In genomic region chr1:27301052-27301422, GRCh38 we compare ENCODE assay signal across 11 cellular contexts. TPM values are rescaled to one million over a fixed set of nuclear protein-coding genes. Genes with fewer than 3 reads are reported as not detected.
A peak's percentile ranks its signal among the peaks of the same experiment; 100 is the strongest.
DNase-seq lines count a peak whose midpoint lies in the region; ATAC-seq and TF ChIP-seq lines count a peak whose summit lies in the region.
"Had no signal": no experiment of that assay in that cellular context is flagged by ENCODE, and none has a peak within 500 bp of the region (broad histone marks: within the 10 kb centered on the region; RNA-seq: fewer than 3 reads in every experiment).

No MANE protein-coding gene starts in this region.

- DNase-seq in right atrium auricular region (ENCODE audit: low spot score) = no peak
- DNase-seq in Right ventricle myocardium inferior (ENCODE audit: missing footprints) = no peak
- DNase-seq in caudate nucleus (lab: John Stamatoyannopoulos, UW) = no peak
- DNase-seq in nephron progenitor cell = no peak
- no peak for DNase-seq in vagina (ENCODE audit: extremely low spot score in 2 of 2)
- DNase-seq in T-helper 1 cell = no peak
- DNase-seq: cortex of kidney had no signal

- TF ChIP-seq CTCF in right atrium auricular region (IDR thresholded peaks at IDR 0.05) (no peak), nephron progenitor cell (IDR thresholded peaks at IDR 0.05) (peak; percentile 4), vagina (IDR thresholded peaks at IDR 0.05) (no peak)

- ATAC-seq in Right ventricle myocardium inferior = no peak
- no peak for ATAC-seq in GM18907 (IDR thresholded peaks at IDR 0.05; ENCODE audit: unreplicated experiment)
- no peak for ATAC-seq in GM21526 (IDR thresholded peaks at IDR 0.05; ENCODE audit: low FRiP score, unreplicated experiment)

- H3K4me3 ChIP-seq in right atrium auricular region (no peak overlapping the region), vagina (no peak overlapping the region)

- intact Hi-C loops in Right ventricle myocardium inferior (cut with DNase I) (loop anchor here (1.0 to 5.0 kb wide), 2 partner anchors 94 to 361 kb away; no protein-coding TSS in a partner anchor), vagina (cut with DNase I) (loop anchor here (2.0 to 10.0 kb wide), 3 partner anchors 94 to 364 kb away; partner anchors contain the start of gene AHDC1)

- H3K36me3 Mint-ChIP-seq in nephron progenitor cell (ENCODE audit: low read depth) = peaks cover 17% of the 10 kb centered on the region

- no peaks in the 10 kb centered on the region for H3K27me3 ChIP-seq in right atrium auricular region
- no peaks in the 10 kb centered on the region for H3K27me3 ChIP-seq in vagina

- no peaks in the 10 kb centered on the region for H3K9me3 Mint-ChIP-seq in nephron progenitor cell
- H3K9me3 Mint-ChIP-seq: activated naive CD8-positive, alpha-beta T cell treated with anti-CD3 and anti-CD28 coated beads for 36 hours; naive thymus-derived CD4-positive, alpha-beta T cell had no signal

- no peak for TF ChIP-seq POLR2A in vagina (IDR thresholded peaks at IDR 0.05)

- H3K9me3 ChIP-seq in right atrium auricular region = no peaks in the 10 kb centered on the region
- no peaks in the 10 kb centered on the region for H3K9me3 ChIP-seq in vagina

- H3K4me3 Mint-ChIP-seq in nephron progenitor cell = no peak overlapping the region
- H3K4me3 Mint-ChIP-seq: activated naive CD8-positive, alpha-beta T cell treated with anti-CD3 and anti-CD28 coated beads for 36 hours; naive thymus-derived CD4-positive, alpha-beta T cell had no signal

- H3K36me3 ChIP-seq in right atrium auricular region (peaks cover 63% of the 10 kb centered on the region), vagina (peaks cover 0 to 51% of the 10 kb centered on the region in 2 donors)

- H3K27ac ChIP-seq in right atrium auricular region (peak overlapping the region; percentile 80 to 95), caudate nucleus (ENCODE audit: low read depth, low read length) (peak overlapping the region; percentile 55), vagina (peak overlapping the region; percentile 90)

- H3K27ac Mint-ChIP-seq in nephron progenitor cell = no peak overlapping the region
- H3K27ac Mint-ChIP-seq: activated naive CD8-positive, alpha-beta T cell treated with anti-CD3 and anti-CD28 coated beads for 36 hours; naive thymus-derived CD4-positive, alpha-beta T cell had no signal

- H3K27me3 Mint-ChIP-seq in nephron progenitor cell (ENCODE audit: low read depth, poor library complexity) = no peaks in the 10 kb centered on the region
- H3K27me3 Mint-ChIP-seq: activated naive CD8-positive, alpha-beta T cell treated with anti-CD3 and anti-CD28 coated beads for 36 hours; naive thymus-derived CD4-positive, alpha-beta T cell had no signal

- H3K4me1 ChIP-seq in right atrium auricular region = peaks cover 4 to 36% of the 10 kb centered on the region in 2 donors
- H3K4me1 ChIP-seq in vagina = peaks cover 41% of the 10 kb centered on the region

- H3K4me1 Mint-ChIP-seq in nephron progenitor cell = peaks cover 47% of the 10 kb centered on the region
- H3K4me1 Mint-ChIP-seq: activated naive CD8-positive, alpha-beta T cell treated with anti-CD3 and anti-CD28 coated beads for 36 hours had no signal

RNA-seq across cellular contexts. Expression of gene TMEM222, which starts 20.9 kb away (rescaled TPM):
- total RNA-seq in right atrium auricular region = 10 to 100 TPM; 13.6 to 24.3 TPM
- total RNA-seq in Right ventricle myocardium inferior = 17.9 TPM
- 30.7 TPM for total RNA-seq in vagina

RNA-seq across cellular contexts. Expression of gene SYTL1, which starts 40.8 kb away (rescaled TPM):
- 1 to 10 TPM; 1.3 to 1.8 TPM for total RNA-seq in right atrium auricular region
- total RNA-seq in Right ventricle myocardium inferior = 0.78 TPM
- 56.2 TPM for total RNA-seq in vagina

Comparison
In these comparisons a context has a peak if more than half of its experiments do, and no peak if none do; other contexts are left out.
1. RNA of gene SYTL1, which starts 40.8 kb away (total RNA-seq): 56.2 TPM in vagina (single experiment); 1.3 to 1.8 TPM in right atrium auricular region and 0.78 TPM in Right ventricle myocardium inferior (single experiment); every median in the first group is over 10 times any median in the second.
2. Peak in every context shown above with its lines, with median percentiles within 50 percentile points of each other: H3K27ac ChIP-seq.